1 cellular context compared by ENCODE assay signal in genomic region chr6:111301914-111302313, GRCh38.
TF ChIP-seq lines count a peak whose summit lies in the region.

No MANE protein-coding gene starts in this region.

TF ChIP-seq in HepG2, 621 proteins besides CTCF, POLR2A, EP300 and RAD21 (continued from another document):
- TF ChIP-seq, protein P1, sequence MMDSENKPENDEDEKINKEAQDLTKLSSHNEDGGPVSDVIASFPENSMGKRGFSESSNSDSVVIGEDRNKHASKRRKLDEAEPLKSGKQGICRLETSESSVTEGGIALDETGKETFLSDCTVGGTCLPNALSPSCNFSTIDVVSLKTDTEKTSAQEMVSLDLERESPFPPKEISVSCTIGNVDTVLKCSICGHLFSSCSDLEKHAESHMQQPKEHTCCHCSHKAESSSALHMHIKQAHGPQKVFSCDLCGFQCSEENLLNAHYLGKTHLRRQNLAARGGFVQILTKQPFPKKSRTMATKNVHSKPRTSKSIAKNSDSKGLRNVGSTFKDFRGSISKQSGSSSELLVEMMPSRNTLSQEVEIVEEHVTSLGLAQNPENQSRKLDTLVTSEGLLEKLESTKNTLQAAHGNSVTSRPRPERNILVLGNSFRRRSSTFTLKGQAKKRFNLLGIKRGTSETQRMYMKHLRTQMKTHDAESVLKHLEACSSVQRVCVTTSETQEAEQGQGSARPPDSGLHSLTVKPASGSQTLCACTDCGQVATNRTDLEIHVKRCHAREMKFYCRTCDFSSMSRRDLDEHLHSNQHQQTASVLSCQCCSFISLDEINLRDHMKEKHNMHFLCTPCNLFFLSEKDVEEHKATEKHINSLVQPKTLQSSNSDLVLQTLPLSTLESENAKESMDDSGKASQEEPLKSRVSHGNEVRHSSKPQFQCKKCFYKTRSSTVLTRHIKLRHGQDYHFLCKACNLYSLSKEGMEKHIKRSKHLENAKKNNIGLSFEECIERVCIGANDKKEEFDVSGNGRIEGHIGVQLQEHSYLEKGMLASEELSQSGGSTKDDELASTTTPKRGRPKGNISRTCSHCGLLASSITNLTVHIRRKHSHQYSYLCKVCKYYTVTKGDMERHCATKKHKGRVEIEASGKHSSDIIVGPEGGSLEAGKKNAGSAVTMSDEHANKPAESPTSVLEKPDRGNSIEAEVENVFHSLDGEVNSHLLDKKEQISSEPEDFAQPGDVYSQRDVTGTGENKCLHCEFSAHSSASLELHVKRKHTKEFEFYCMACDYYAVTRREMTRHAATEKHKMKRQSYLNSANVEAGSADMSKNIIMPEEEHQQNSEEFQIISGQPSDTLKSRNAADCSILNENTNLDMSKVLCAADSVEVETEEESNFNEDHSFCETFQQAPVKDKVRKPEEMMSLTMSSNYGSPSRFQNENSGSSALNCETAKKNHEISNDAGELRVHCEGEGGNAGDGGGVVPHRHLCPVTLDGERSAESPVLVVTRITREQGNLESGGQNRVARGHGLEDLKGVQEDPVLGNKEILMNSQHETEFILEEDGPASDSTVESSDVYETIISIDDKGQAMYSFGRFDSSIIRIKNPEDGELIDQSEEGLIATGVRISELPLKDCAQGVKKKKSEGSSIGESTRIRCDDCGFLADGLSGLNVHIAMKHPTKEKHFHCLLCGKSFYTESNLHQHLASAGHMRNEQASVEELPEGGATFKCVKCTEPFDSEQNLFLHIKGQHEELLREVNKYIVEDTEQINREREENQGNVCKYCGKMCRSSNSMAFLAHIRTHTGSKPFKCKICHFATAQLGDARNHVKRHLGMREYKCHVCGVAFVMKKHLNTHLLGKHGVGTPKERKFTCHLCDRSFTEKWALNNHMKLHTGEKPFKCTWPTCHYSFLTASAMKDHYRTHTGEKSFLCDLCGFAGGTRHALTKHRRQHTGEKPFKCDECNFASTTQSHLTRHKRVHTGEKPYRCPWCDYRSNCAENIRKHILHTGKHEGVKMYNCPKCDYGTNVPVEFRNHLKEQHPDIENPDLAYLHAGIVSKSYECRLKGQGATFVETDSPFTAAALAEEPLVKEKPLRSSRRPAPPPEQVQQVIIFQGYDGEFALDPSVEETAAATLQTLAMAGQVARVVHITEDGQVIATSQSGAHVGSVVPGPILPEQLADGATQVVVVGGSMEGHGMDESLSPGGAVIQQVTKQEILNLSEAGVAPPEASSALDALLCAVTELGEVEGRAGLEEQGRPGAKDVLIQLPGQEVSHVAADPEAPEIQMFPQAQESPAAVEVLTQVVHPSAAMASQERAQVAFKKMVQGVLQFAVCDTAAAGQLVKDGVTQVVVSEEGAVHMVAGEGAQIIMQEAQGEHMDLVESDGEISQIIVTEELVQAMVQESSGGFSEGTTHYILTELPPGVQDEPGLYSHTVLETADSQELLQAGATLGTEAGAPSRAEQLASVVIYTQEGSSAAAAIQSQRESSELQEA (CRISPR knock-in tag; IDR thresholded peaks at IDR 0.05; ENCODE audit: not compliant biosample characterization): no peak
